In genomic region chr16:8797364-8798173, GRCh38 we compare ENCODE assay signal across 1 cellular context.
A peak's percentile ranks its signal among the peaks of the same experiment; 100 is the strongest.
TF ChIP-seq lines count a peak whose summit lies in the region.

TSS of gene PMM2 (plus strand) at chr16:8797839. CDS start at chr16:8797883, 44 bp downstream.
TSS of gene TMEM186 (minus strand) at chr16:8797639. CDS start at chr16:8797614, 25 bp downstream.

TF ChIP-seq in K562, 482 proteins besides CTCF, POLR2A, EP300 and RAD21 (continued from another document and continues in another):
- TF ChIP-seq REST (CRISPR knock-in tag; IDR thresholded peaks at IDR 0.05; ENCODE audit: low read depth) (no peak), KDM5B (IDR thresholded peaks at IDR 0.05; ENCODE audit: insufficient replicate concordance, low read depth, low read length) (peak; percentile 86), FOXP1 (CRISPR knock-in tag; IDR thresholded peaks at IDR 0.05) (peak; percentile 98), E2F4 (CRISPR knock-in tag; IDR thresholded peaks at IDR 0.05; ENCODE audit: low read depth) (peak; percentile 72; the same call in 1 of the 2 replicates), ILF3 (IDR thresholded peaks at IDR 0.05; ENCODE audit: borderline replicate concordance) (no peak), MYBL2 (IDR thresholded peaks at IDR 0.05; ENCODE audit: low read depth) (no peak), MYBL2 (CRISPR knock-in tag; IDR thresholded peaks at IDR 0.05; ENCODE audit: borderline replicate concordance) (no peak), CHD7 (IDR thresholded peaks at IDR 0.05; ENCODE audit: low read depth, low read length) (no peak), TRIM28 (IDR thresholded peaks at IDR 0.05) (no peak), CBX5 (IDR thresholded peaks at IDR 0.05; ENCODE audit: borderline replicate concordance, low read depth) (no peak), RCOR1 (IDR thresholded peaks at IDR 0.05; ENCODE audit: borderline replicate concordance in 1 of 2, low read depth in 2 of 2, low read length in 2 of 2) (no peak), DDX20 (tag; IDR thresholded peaks at IDR 0.05; ENCODE audit: low read depth) (no peak), ZBTB26 (CRISPR knock-in tag; IDR thresholded peaks at IDR 0.05) (no peak), MLX (CRISPR knock-in tag; conservative IDR thresholded peaks at IDR 0.05) (no peak), NFIC (IDR thresholded peaks at IDR 0.05) (peak; percentile 29), TAF7 (tag; IDR thresholded peaks at IDR 0.05) (peak; percentile 49), ZC3H4 (CRISPR knock-in tag; IDR thresholded peaks at IDR 0.05; ENCODE audit: borderline replicate concordance) (no peak), IRF1 (CRISPR knock-in tag; IDR thresholded peaks at IDR 0.05; ENCODE audit: borderline replicate concordance) (no peak), ZNF449 (CRISPR knock-in tag; IDR thresholded peaks at IDR 0.05) (no peak), ILK (tag; IDR thresholded peaks at IDR 0.05; ENCODE audit: borderline replicate concordance, low read depth) (no peak), CAMTA2 (CRISPR knock-in tag; conservative IDR thresholded peaks at IDR 0.05) (no peak), RBM14 (IDR thresholded peaks at IDR 0.05; ENCODE audit: borderline replicate concordance, insufficient read depth, low read depth, low read length) (no peak), ZZZ3 (IDR thresholded peaks at IDR 0.05) (no peak), STAT6 (CRISPR knock-in tag; IDR thresholded peaks at IDR 0.05) (no peak; the same call in 1 of the 2 replicates), PML (IDR thresholded peaks at IDR 0.05; ENCODE audit: low read length) (peak; percentile 64; the same call in 1 of the 2 replicates), SRSF3 (IDR thresholded peaks at IDR 0.05; ENCODE audit: insufficient read depth, low read length) (no peak), JUND (IDR thresholded peaks at IDR 0.05; ENCODE audit: borderline replicate concordance, low read depth, low read length) (peak; percentile 53; the same call in 1 of the 2 replicates), JUND (tag; IDR thresholded peaks at IDR 0.05; ENCODE audit: borderline replicate concordance, low read depth, low read length) (0 out of 3 replicates have a peak, but pooled peaks have one; percentile 36), ATF2 (CRISPR knock-in tag; IDR thresholded peaks at IDR 0.05) (peak; percentile 76; the same call in 1 of the 2 replicates), TCF7 (IDR thresholded peaks at IDR 0.05; ENCODE audit: borderline replicate concordance) (no peak)
